In genomic region chr6:20166226-20166625, GRCh38 we compare ENCODE assay signal across 18 cellular contexts. TPM values are rescaled to one million over a fixed set of nuclear protein-coding genes. Genes with fewer than 3 reads are reported as not detected.
DNase-seq lines count a peak whose midpoint lies in the region; ATAC-seq, FAIRE-seq and TF ChIP-seq lines count a peak whose summit lies in the region.
"Had no signal": no experiment of that assay in that cellular context is flagged by ENCODE, and none has a peak within 500 bp of the region (broad histone marks: within the 10 kb centered on the region; RNA-seq: fewer than 3 reads in every experiment).

No MANE protein-coding gene starts in this region.

- H4K8ac ChIP-seq in H1 (ENCODE audit: extremely low read depth, insufficient read depth, low read length): peak overlapping the region; percentile 76; the same call in 1 of the 2 replicates

- 91% methylated on average over 2 of the region's 2 CpGs; no CpG with 5 or more reads in 1 of the 2 experiments for WGBS in H1 (ENCODE audit: extremely low coverage in 1 of 2, insufficient coverage in 1 of 2, insufficient read length in 1 of 2, insufficient replicate concordance in 2 of 2, low coverage in 1 of 2, low lambda C conversion rate in 2 of 2, missing lambda C conversion rate in 1 of 2), 2 experiments

- no peak overlapping the region for H3K4me3 Mint-ChIP-seq in CD14-positive monocyte
- H3K4me3 Mint-ChIP-seq: CD4-positive, alpha-beta memory T cell; H9 had no signal

- H4K5ac ChIP-seq in H1 (ENCODE audit: insufficient read length, low read depth, low read length): no peak overlapping the region

- H3K4me1 ChIP-seq in H1 (replicated peaks in 1 of 4; ENCODE audit: control insufficient read depth in 3 of 4, insufficient read depth in 4 of 4, low read length in 3 of 4) (no peaks in the 10 kb centered on the region), upper lobe of right lung (peaks cover 15% of the 10 kb centered on the region)
- H3K4me1 ChIP-seq: BE2C had no signal

- no peak overlapping the region for H3K18ac ChIP-seq in H1 (ENCODE audit: extremely low read depth, low read length)

- H4K20me1 ChIP-seq in H1 (replicated peaks in 1 of 2; ENCODE audit: control insufficient read depth in 1 of 2, insufficient read depth in 2 of 2, low read length in 2 of 2): peaks cover 0 to 2% of the 10 kb centered on the region in 2 experiments

- no peaks in the 10 kb centered on the region for H3K23me2 ChIP-seq in H1 (ENCODE audit: low read depth, low read length)

- TF ChIP-seq EP300 in H1 (IDR thresholded peaks at IDR 0.05; ENCODE audit: borderline replicate concordance in 1 of 2, low read depth in 2 of 2, low read length in 2 of 2): no peak

- FAIRE-seq in H1 (lab: Jason Lieb, UNC): no peak
- FAIRE-seq: A204.1, HTR-8/SVneo had no signal

- H3K27me3 Mint-ChIP-seq in CD14-positive monocyte (ENCODE audit: low read depth in 3 of 3): peaks cover 0 to 1% (median 0%) of the 10 kb centered on the region in 3 donors
- H3K27me3 Mint-ChIP-seq: CD4-positive, alpha-beta memory T cell had no signal

- DNase-seq in CD14-positive monocyte (ENCODE audit: low spot score) (no peak), CD1c-positive myeloid dendritic cell (ENCODE audit: extremely low spot score) (peak; percentile 82), H1 (ENCODE audit: low read depth in 1 of 2, low spot score in 2 of 2) (no peak), upper lobe of right lung (no peak), HK-2 (ENCODE audit: unreplicated experiment) (no peak)
- DNase-seq: ACHN; BE2C; C1 segment of cervical spinal cord; CD4-positive, alpha-beta memory T cell; DMS79 treated with DMSO at 0.1 percent for 48 hours; GF-D8; GOT3; H9; IMR-90; KBM-7 had no signal

- peaks cover 21 to 29% of the 10 kb centered on the region in 2 donors for H3K36me3 Mint-ChIP-seq in CD14-positive monocyte

- no peak overlapping the region for H2BK15ac ChIP-seq in H1 (ENCODE audit: low read length)

- H3K4me3 ChIP-seq in H1 (ENCODE audit: extremely low read depth in 1 of 4, insufficient read depth in 2 of 4, low read depth in 3 of 4, low read length in 4 of 4) (no peak overlapping the region), upper lobe of right lung (no peak overlapping the region)

- no peak overlapping the region for H2BK5ac ChIP-seq in H1 (ENCODE audit: low read depth, low read length)

- POLR2A ChIA-PET in H1 (lab: Charles Lee; ENCODE audit: partially characterized antibody): no interaction called here

- H3K56ac ChIP-seq in H1 (replicated peaks; ENCODE audit: insufficient read length, low read depth, low read length): no peak overlapping the region

- H3K9ac ChIP-seq in H1 (replicated peaks in 1 of 4; ENCODE audit: extremely low read depth in 1 of 4, low read depth in 3 of 4, low read length in 3 of 4): no peak overlapping the region

- no peaks in the 10 kb centered on the region for H3K79me2 ChIP-seq in H1 (ENCODE audit: control insufficient read depth in 1 of 2, insufficient read depth in 2 of 2, low read length in 2 of 2)

- no peak overlapping the region for H2AK5ac ChIP-seq in H1 (ENCODE audit: low read depth, low read length)

- no peaks in the 10 kb centered on the region for H3K36me3 ChIP-seq in H1 (ENCODE audit: control insufficient read depth in 2 of 4, insufficient read depth in 4 of 4, low read length in 3 of 4)
- no peaks in the 10 kb centered on the region for H3K36me3 ChIP-seq in upper lobe of right lung
- H3K36me3 ChIP-seq: BE2C had no signal

- H3K4me2 ChIP-seq in H1 (ENCODE audit: insufficient read depth in 1 of 2, low read depth in 2 of 2, low read length in 2 of 2): no peak overlapping the region

- no peak overlapping the region for H2BK120ac ChIP-seq in H1 (replicated peaks; ENCODE audit: low read depth, low read length)

- no peak overlapping the region for H3K23ac ChIP-seq in H1 (ENCODE audit: insufficient read length)

- no peak overlapping the region for H3K27ac ChIP-seq in H1 (ENCODE audit: low read depth, low read length)
- H3K27ac ChIP-seq in upper lobe of right lung: no peak overlapping the region

- H2AFZ ChIP-seq in H1 (ENCODE audit: low read length): no peak overlapping the region

- TF ChIP-seq RAD21 in H1 (IDR thresholded peaks at IDR 0.05 in 1 of 2, conservative IDR thresholded peaks at IDR 0.05 in 1 of 2; ENCODE audit: low read depth in 2 of 2, low read length in 2 of 2): no peak

- no peak overlapping the region for H3K4ac ChIP-seq in H1 (replicated peaks; ENCODE audit: insufficient read length, low read depth, low read length)

- TF ChIP-seq POLR2A in H1 (IDR thresholded peaks at IDR 0.05; ENCODE audit: control extremely low read depth in 1 of 2, low read depth in 2 of 2, low read length in 2 of 2): no peak

- no peak overlapping the region for H3K14ac ChIP-seq in H1 (ENCODE audit: insufficient read length)

- no peak overlapping the region for H2BK20ac ChIP-seq in H1 (ENCODE audit: low read length)

- H2BK12ac ChIP-seq in H1 (ENCODE audit: low read depth, low read length): no peak overlapping the region

- H3K9me3 Mint-ChIP-seq in CD14-positive monocyte: peaks cover 0 to 3% (median 0%) of the 10 kb centered on the region in 7 donors
- H3K9me3 Mint-ChIP-seq: CD4-positive, alpha-beta memory T cell; H9 had no signal

- intact Hi-C loops in CD14-positive monocyte (cut with micrococcal nuclease): loop anchor here in 1 of 2 donors (5.0 kb wide), 1 partner anchor 46 kb away; the partner anchor contains the start of gene MBOAT1
- intact Hi-C loops in upper lobe of right lung (cut with DNase I): no loop called here

- H3K27me3 ChIP-seq in H1 (replicated peaks in 1 of 4; ENCODE audit: control insufficient read depth in 3 of 4, extremely low read depth in 1 of 4, insufficient read depth in 3 of 4, low read length in 3 of 4) (no peaks in the 10 kb centered on the region), upper lobe of right lung (no peaks in the 10 kb centered on the region)
- H3K27me3 ChIP-seq: BE2C had no signal

- H3K4me1 Mint-ChIP-seq in CD14-positive monocyte: peaks cover 51% of the 10 kb centered on the region

- ATAC-seq in upper lobe of right lung (peak; percentile 76), HG03095 (IDR thresholded peaks at IDR 0.05; ENCODE audit: unreplicated experiment) (no peak)

- no peaks in the 10 kb centered on the region; the same call in 1 of the 2 replicates for H3K79me1 ChIP-seq in H1 (ENCODE audit: low read depth, low read length)

- H3K9me3 ChIP-seq in H1 (ENCODE audit: insufficient read depth in 2 of 2, low read depth in 1 of 2, low read length in 1 of 2): no peaks in the 10 kb centered on the region
- H3K9me3 ChIP-seq in upper lobe of right lung: no peaks in the 10 kb centered on the region
- H3K9me3 ChIP-seq: BE2C had no signal

- H3K27ac Mint-ChIP-seq in CD14-positive monocyte: peak overlapping the region; percentile 53 to 84 (median 62)
- H3K27ac Mint-ChIP-seq: CD4-positive, alpha-beta memory T cell; H9 had no signal

- no peak overlapping the region for H4K91ac ChIP-seq in H1 (replicated peaks; ENCODE audit: insufficient read length, low read length)

- CTCF ChIA-PET in H1 (lab: Charles Lee; ENCODE audit: partially characterized antibody): interaction anchor here (1.1 to 1.9 kb wide), 2 partner anchors 12 to 39 kb away, joined by 3 to 5 read pairs; no protein-coding TSS in a partner anchor

- TF ChIP-seq CTCF in CD14-positive monocyte (IDR thresholded peaks at IDR 0.05) (no peak), H1 (IDR thresholded peaks at IDR 0.05; ENCODE audit: control extremely low read depth in 1 of 3, insufficient read depth in 1 of 3, low read depth in 1 of 3, low read length in 3 of 3) (no peak), upper lobe of right lung (IDR thresholded peaks at IDR 0.05) (no peak)

TF ChIP-seq in H1, 55 proteins besides CTCF, POLR2A, EP300 and RAD21 (continues in another document):
- TF ChIP-seq SIN3A (conservative IDR thresholded peaks at IDR 0.05 in 1 of 2, IDR thresholded peaks at IDR 0.05 in 1 of 2; ENCODE audit: low read depth in 1 of 2, low read length in 2 of 2) (no peak), YY1 (IDR thresholded peaks at IDR 0.05; ENCODE audit: low read depth, low read length) (no peak), RFX5 (IDR thresholded peaks at IDR 0.05; ENCODE audit: borderline replicate concordance, low read depth, low read length) (no peak), TEAD4 (IDR thresholded peaks at IDR 0.05; ENCODE audit: low read depth, low read length) (no peak), TAF7 (optimal IDR thresholded peaks at IDR 0.05; ENCODE audit: borderline replicate concordance, low read depth, low read length) (no peak), HDAC2 (IDR thresholded peaks at IDR 0.05; ENCODE audit: borderline replicate concordance in 1 of 2, low read depth in 2 of 2, low read length in 2 of 2) (no peak), POU5F1 (IDR thresholded peaks at IDR 0.05; ENCODE audit: low read depth, low read length) (no peak), ZNF274 (IDR thresholded peaks at IDR 0.05; ENCODE audit: borderline replicate concordance, extremely low read depth, low read length) (no peak)
- TF ChIP-seq, protein P1, sequence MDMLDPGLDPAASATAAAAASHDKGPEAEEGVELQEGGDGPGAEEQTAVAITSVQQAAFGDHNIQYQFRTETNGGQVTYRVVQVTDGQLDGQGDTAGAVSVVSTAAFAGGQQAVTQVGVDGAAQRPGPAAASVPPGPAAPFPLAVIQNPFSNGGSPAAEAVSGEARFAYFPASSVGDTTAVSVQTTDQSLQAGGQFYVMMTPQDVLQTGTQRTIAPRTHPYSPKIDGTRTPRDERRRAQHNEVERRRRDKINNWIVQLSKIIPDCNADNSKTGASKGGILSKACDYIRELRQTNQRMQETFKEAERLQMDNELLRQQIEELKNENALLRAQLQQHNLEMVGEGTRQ (IDR thresholded peaks at IDR 0.05; ENCODE audit: low read length): no peak

RNA-seq across cellular contexts. Expression of gene MBOAT1, which starts 46.0 kb away (rescaled TPM):
- polyA plus RNA-seq in CD14-positive monocyte (1 to 10 TPM; 6.8 to 8.1 TPM), H1 (2011; rRNA removed) (4.9 and 5.2 TPM in 2 replicates)
- 19.5 and 19.6 TPM in 2 replicates for total RNA-seq in H1 (2021; fragmentation: NEBNext Ultra II Directional; extraction: Animal tissue kit (Norgen Biotek cat#: 25700))
- 5.6 TPM for polyA plus RNA-seq in H1 (2011; cell fraction: cytosol; rRNA removed)
- 7.0 TPM for polyA plus RNA-seq in H1 (2011; cell fraction: nucleus; rRNA removed)
- 8.4 to 10.4 TPM (median 9.2 TPM) in 4 replicates for polyA plus RNA-seq in H1 (2012, experiment 1 of 2)
- polyA plus RNA-seq in H1 (2012, experiment 2 of 2): 1.5 TPM
- polyA plus RNA-seq in H1 (2013, experiment 1 of 2): 16.8 TPM
- 18.6 TPM for polyA plus RNA-seq in H1 (2013, experiment 2 of 2)
- polyA minus RNA-seq in H1 (2011; rRNA and poly(A)+ RNA removed): 21.6 and 25.8 TPM in 2 replicates
- 13.2 TPM for polyA minus RNA-seq in H1 (2011; cell fraction: cytosol; rRNA and poly(A)+ RNA removed)
- polyA minus RNA-seq in H1 (2011; cell fraction: nucleus; rRNA and poly(A)+ RNA removed): 11.7 TPM
- 8.5 TPM for total RNA-seq in upper lobe of right lung
